Comparison of ENCODE assay signal across 24 cellular contexts in genomic region chr6:154030646-154031045, GRCh38. TPM values are rescaled to one million over a fixed set of nuclear protein-coding genes. Genes with fewer than 3 reads are reported as not detected.
"Had no signal": no experiment of that assay in that cellular context is flagged by ENCODE, and none has a peak within 500 bp of the region (broad histone marks: within the 10 kb centered on the region; RNA-seq: fewer than 3 reads in every experiment).

No MANE protein-coding gene starts in this region.

- ATAC-seq: foreskin keratinocyte; gastroesophageal sphincter; heart right ventricle; left cardiac atrium; left lung; left ventricle myocardium superior; lower lobe of right lung; naive thymus-derived CD8-positive, alpha-beta T cell had no signal

- H3K27ac ChIP-seq: coronary artery, dorsolateral prefrontal cortex, esophagus muscularis mucosa, foreskin keratinocyte, gastroesophageal sphincter, heart right ventricle, left lung, lower lobe of right lung had no signal

- H3K36me3 ChIP-seq: esophagus muscularis mucosa, gastroesophageal sphincter, heart right ventricle, left lung, lower lobe of right lung had no signal

- DNase-seq: dermis blood vessel endothelial cell; dorsolateral prefrontal cortex; effector CD4-positive, alpha-beta T cell; effector memory CD4-positive, alpha-beta T cell; foreskin keratinocyte; glutamatergic neuron; head of caudate nucleus; heart right ventricle; hippocampal formation; left cardiac atrium; left lung; left ventricle myocardium superior; lower lobe of right lung; mesenchymal stem cell; mucosa of descending colon; naive B cell; naive thymus-derived CD8-positive, alpha-beta T cell had no signal

- H3K4me3 ChIP-seq: coronary artery, dorsolateral prefrontal cortex, esophagus muscularis mucosa, gastroesophageal sphincter, heart right ventricle, left lung, lower lobe of right lung, mucosa of descending colon had no signal

- H3K4me1 ChIP-seq: esophagus muscularis mucosa, foreskin keratinocyte, gastroesophageal sphincter, heart right ventricle, left lung, lower lobe of right lung had no signal

- H3K27me3 ChIP-seq: esophagus muscularis mucosa, foreskin keratinocyte, gastroesophageal sphincter, left lung had no signal

- H3K9me3 ChIP-seq: gastroesophageal sphincter, heart right ventricle, lower lobe of right lung, mucosa of descending colon had no signal

RNA-seq across cellular contexts. Expression of gene OPRM1, which starts 8.4 kb away (rescaled TPM):
- polyA plus RNA-seq: endothelial cell of umbilical vein; esophagus; fibroblast of lung; foreskin keratinocyte; heart right ventricle; keratinocyte; naive thymus-derived CD8-positive, alpha-beta T cell had no signal
